ENCODE assay signal across 22 cellular contexts in the genomic region with DNA sequence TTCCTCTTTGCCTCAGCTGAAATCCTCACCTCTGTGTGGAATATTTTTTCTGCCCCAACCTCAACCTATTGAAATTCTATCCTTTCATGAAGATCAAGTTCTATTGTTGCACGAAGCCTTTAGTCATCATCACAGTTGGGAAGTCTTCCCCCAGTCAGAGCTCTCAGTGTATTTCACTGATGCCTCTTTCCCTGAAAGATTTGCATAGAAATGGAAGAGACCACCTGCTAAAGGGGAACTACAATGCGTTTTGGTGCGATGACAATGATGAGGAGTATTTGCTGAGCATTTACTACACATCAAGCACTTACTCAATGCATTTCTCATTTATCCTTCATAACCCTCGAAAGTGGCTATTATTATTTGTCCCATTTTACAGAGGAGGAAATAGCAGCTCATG.
A peak's percentile ranks its signal among the peaks of the same experiment; 100 is the strongest.
DNase-seq lines count a peak whose midpoint lies in the region; ATAC-seq, FAIRE-seq and TF ChIP-seq lines count a peak whose summit lies in the region.
"Had no signal": no experiment of that assay in that cellular context is flagged by ENCODE, and none has a peak within 500 bp of the region (broad histone marks: within the 10 kb centered on the region; RNA-seq: fewer than 3 reads in every experiment).

No MANE protein-coding gene starts in this region.

- H3K27me3 Mint-ChIP-seq in immature natural killer cell (ENCODE audit: low read depth in 3 of 3), result peaks cover 0 to 6% (median 1%) of the 10 kb centered on the region in 3 donors
- H3K27me3 Mint-ChIP-seq: stimulated activated naive CD8-positive, alpha-beta T cell treated with anti-CD3 and anti-CD28 coated beads, Interleukin-15, amount 100 ng/mL, for 72 hours had no signal

- no peak overlapping the region for H3K4me3 ChIP-seq in NT2/D1 (ENCODE audit: insufficient read length, low read depth)

- ATAC-seq in HG03159 (IDR thresholded peaks at IDR 0.05; ENCODE audit: unreplicated experiment), result no peak
- ATAC-seq: stimulated activated naive CD8-positive, alpha-beta T cell treated with anti-CD3 and anti-CD28 coated beads, Interleukin-15, amount 100 ng/mL, for 72 hours had no signal

- H3K9ac ChIP-seq in NT2/D1 (ENCODE audit: insufficient read length, low read depth), result no peak overlapping the region

- H3K9me3 ChIP-seq in NT2/D1 (ENCODE audit: insufficient read depth, low read length), result no peaks in the 10 kb centered on the region

- H3K27me3 ChIP-seq in NT2/D1 (ENCODE audit: insufficient read depth, insufficient read length), result no peaks in the 10 kb centered on the region

- peak overlapping the region in 4 of 5 donors; percentile 8 to 53 (median 22) for H3K4me3 Mint-ChIP-seq in immature natural killer cell

- H3K4me1 Mint-ChIP-seq in immature natural killer cell, result peaks cover 66 to 92% of the 10 kb centered on the region in 2 donors

- FAIRE-seq in GM12891 (lab: Jason Lieb, UNC), result peak; percentile 13
- FAIRE-seq: astrocyte, colon, endometrium, H54, keratinocyte had no signal

- DNase-seq in NCI-H1436 treated with DMSO at 0.1 percent for 48 hours (lab: John Stamatoyannopoulos, UW), result peak; percentile 11
- no peak for DNase-seq in NCI-H1436 (lab: John Stamatoyannopoulos, UW)
- DNase-seq in GM12891 (ENCODE audit: insufficient read length, low spot score), result no peak
- peak; percentile 33 for DNase-seq in NT2/D1 (ENCODE audit: low read depth, low spot score)
- no peak for DNase-seq in immature natural killer cell
- DNase-seq in SIG-M5 treated with dmso at 0.1 percent for 504 hours (lab: John Stamatoyannopoulos, UW; ENCODE audit: unreplicated experiment), result no peak
- no peak for DNase-seq in kidney glomerular epithelial cell (lab: John Stamatoyannopoulos, UW)
- DNase-seq: activated CD4-positive, alpha-beta T cell treated with anti-CD3 and anti-CD28 coated beads for 48 hours; activated CD8-positive, alpha-beta memory T cell treated with anti-CD3 and anti-CD28 coated beads, Interleukin-2, amount 50 U/mL, for 48 hours; AML-193; head of caudate nucleus; IMR-90; mammary epithelial cell; NCI-H1694; stimulated activated naive CD8-positive, alpha-beta T cell treated with anti-CD3 and anti-CD28 coated beads, Interleukin-15, amount 100 ng/mL, for 72 hours; trophoblast cell had no signal

- H3K4me1 ChIP-seq in NT2/D1 (ENCODE audit: insufficient read depth, insufficient read length), result no peaks in the 10 kb centered on the region

- H3K9me3 Mint-ChIP-seq in immature natural killer cell, result no peaks in the 10 kb centered on the region
- H3K9me3 Mint-ChIP-seq: stimulated activated naive CD8-positive, alpha-beta T cell treated with anti-CD3 and anti-CD28 coated beads, Interleukin-15, amount 100 ng/mL, for 72 hours had no signal

- H3K27ac Mint-ChIP-seq in immature natural killer cell, result peak overlapping the region in 2 of 6 donors; percentile 3
- H3K27ac Mint-ChIP-seq: stimulated activated naive CD8-positive, alpha-beta T cell treated with anti-CD3 and anti-CD28 coated beads, Interleukin-15, amount 100 ng/mL, for 72 hours had no signal

- no peaks in the 10 kb centered on the region for H3K36me3 ChIP-seq in NT2/D1 (ENCODE audit: insufficient read depth, insufficient read length, low read length)

- peaks cover 8 to 30% (median 8%) of the 10 kb centered on the region in 3 donors for H3K36me3 Mint-ChIP-seq in immature natural killer cell

- no peak for TF ChIP-seq POLR2A in GM12891 (IDR thresholded peaks at IDR 0.05; ENCODE audit: low read depth, low read length)

TF ChIP-seq in GM12891, 5 proteins besides CTCF, POLR2A, EP300 and RAD21:
- no peak for TF ChIP-seq TAF1 (IDR thresholded peaks at IDR 0.05; ENCODE audit: low read depth, low read length)
- no peak for TF ChIP-seq PAX5 (IDR thresholded peaks at IDR 0.05; ENCODE audit: insufficient read depth, low read length, severe bottlenecking)
- TF ChIP-seq SPI1 (IDR thresholded peaks at IDR 0.05; ENCODE audit: low read depth, low read length), result no peak
- TF ChIP-seq POLR2AphosphoS5 (IDR thresholded peaks at IDR 0.05; ENCODE audit: low read depth, low read length), result no peak
- no peak for TF ChIP-seq POU2F2 (IDR thresholded peaks at IDR 0.05; ENCODE audit: low read depth, low read length)

Comparison
In these comparisons a context has a peak if more than half of its experiments do, and no peak if none do; other contexts are left out.
1. DNase-seq: peak in NCI-H1436 treated with DMSO at 0.1 percent for 48 hours (single experiment) and NT2/D1 (single experiment); none in NCI-H1436 (single experiment), GM12891 (single experiment), immature natural killer cell (0 of 3), SIG-M5 treated with dmso at 0.1 percent for 504 hours (single experiment) and kidney glomerular epithelial cell (single experiment).